6 cellular contexts compared by ENCODE assay signal in the genomic region with DNA sequence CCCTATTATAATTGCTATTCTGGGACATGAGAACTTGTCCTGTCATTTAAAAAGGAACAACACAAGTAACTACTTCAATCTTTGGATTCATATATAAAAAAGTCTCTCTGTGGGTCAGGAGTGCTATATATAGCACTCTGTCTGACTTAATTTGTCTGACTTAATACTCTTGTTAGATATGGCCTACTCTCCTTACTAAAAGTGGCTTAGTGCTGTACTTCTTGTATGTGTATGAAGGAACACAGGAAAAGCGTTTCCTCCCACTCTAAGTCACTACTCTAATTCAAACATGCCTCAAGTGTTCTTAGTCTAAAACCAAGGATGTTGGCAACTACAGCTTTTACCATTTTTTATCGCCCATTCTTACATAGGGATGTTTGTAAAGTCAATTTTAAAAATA.
"Had no signal": no experiment of that assay in that cellular context is flagged by ENCODE, and none has a peak within 500 bp of the region (broad histone marks: within the 10 kb centered on the region; RNA-seq: fewer than 3 reads in every experiment).

No MANE protein-coding gene starts in this region.

- H3K4me3 ChIP-seq: K562 had no signal

- DNase-seq: IMR-90, KBM-7, KG1 had no signal

- ATAC-seq: HepG2, K562 had no signal

- H3K27ac ChIP-seq: HL-60 had no signal
